In the genomic region with DNA sequence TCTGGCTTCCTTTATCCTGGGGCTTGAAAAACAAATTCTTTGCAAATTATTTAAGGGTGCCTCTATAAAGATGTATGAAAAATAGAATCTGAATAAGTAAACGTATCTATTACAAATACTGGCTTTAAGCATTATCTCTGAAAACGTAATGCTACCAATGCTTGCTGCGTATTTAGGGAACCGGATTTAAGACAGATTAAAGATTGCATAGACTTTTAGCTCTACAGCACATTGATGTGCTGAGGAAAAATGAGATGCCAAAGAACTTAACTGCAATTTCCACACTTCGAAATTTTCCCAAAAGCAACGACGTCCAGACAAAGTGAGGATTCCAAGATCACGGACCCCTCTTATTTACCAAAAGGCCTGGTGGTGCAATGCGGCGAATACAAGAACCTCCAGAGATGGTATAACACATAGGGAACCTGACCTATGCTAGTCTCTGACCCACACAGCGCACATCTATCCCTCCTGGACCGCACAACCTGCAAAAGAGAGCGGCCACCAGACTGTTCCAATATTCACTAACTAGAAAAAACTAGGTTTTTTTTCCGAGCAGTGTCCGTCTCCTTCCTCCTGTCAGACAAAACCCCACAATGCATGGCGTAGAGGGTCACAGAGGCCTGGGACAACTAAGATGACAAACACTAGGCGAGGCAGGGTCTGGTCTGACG, we compare ENCODE assay signal across 1 cellular context.
A peak's percentile ranks its signal among the peaks of the same experiment; 100 is the strongest.
TF ChIP-seq lines count a peak whose summit lies in the region.

No MANE protein-coding gene starts in this region.

TF ChIP-seq in K562, 482 proteins besides CTCF, POLR2A, EP300 and RAD21 (continued from another document):
- no peak for TF ChIP-seq CUX1 (CRISPR knock-in tag; IDR thresholded peaks at IDR 0.05)
- TF ChIP-seq ZNF518B (CRISPR knock-in tag; IDR thresholded peaks at IDR 0.05), result no peak
- no peak for TF ChIP-seq RBBP5 (IDR thresholded peaks at IDR 0.05; ENCODE audit: borderline replicate concordance, insufficient read depth, low read length, poor library complexity, severe bottlenecking)
- TF ChIP-seq ARID2 (IDR thresholded peaks at IDR 0.05), result peak; percentile 25; the same call in 1 of the 2 replicates
- TF ChIP-seq ARNT (IDR thresholded peaks at IDR 0.05), result 0 out of 4 replicates have a peak, but pooled peaks of 1 of the 2 experiments have one; percentile 13
- peak; percentile 95 for TF ChIP-seq ZSCAN29 (IDR thresholded peaks at IDR 0.05)
- no peak for TF ChIP-seq TBP (optimal IDR thresholded peaks at IDR 0.05; ENCODE audit: low read depth, low read length)
